Comparison of ENCODE assay signal across 9 cellular contexts in genomic region chr1:205042911-205043806, GRCh38. TPM values are rescaled to one million over a fixed set of nuclear protein-coding genes. Genes with fewer than 3 reads are reported as not detected.
DNase-seq lines count a peak whose midpoint lies in the region; FAIRE-seq and TF ChIP-seq lines count a peak whose summit lies in the region.
"Had no signal": no experiment of that assay in that cellular context is flagged by ENCODE, and none has a peak within 500 bp of the region (broad histone marks: within the 10 kb centered on the region; RNA-seq: fewer than 3 reads in every experiment).

Gene CNTN2 (plus strand): TSS chr1:205043212. CDS start chr1:205053186, 9,974 bp downstream.

- no peak within 1 kb of the TSS for H3K14ac ChIP-seq in H9 (ENCODE audit: insufficient read depth, low read length)

- no peaks in the 10 kb centered on the region for H3K79me1 ChIP-seq in H9 (ENCODE audit: insufficient read depth, low read depth, low read length, poor library complexity, severe bottlenecking)

- H4K91ac ChIP-seq in H9 (ENCODE audit: insufficient read length, low read depth, low read length): no peak within 1 kb of the TSS

- no peak for TF ChIP-seq CTCF in H9 (conservative IDR thresholded peaks at IDR 0.05)
- no peak for TF ChIP-seq CTCF in sigmoid colon (IDR thresholded peaks at IDR 0.05)
- no peak for TF ChIP-seq CTCF in uterus (IDR thresholded peaks at IDR 0.05)

- no peak within 1 kb of the TSS for H2BK12ac ChIP-seq in H9 (ENCODE audit: insufficient read length, low read depth, low read length)

- H3K4me1 ChIP-seq in H9 (ENCODE audit: insufficient read depth, low read length) (peaks cover 12% of the 10 kb centered on the region; the same call in 1 of the 2 replicates), sigmoid colon (peaks cover 0 to 11% (median 9%) of the 10 kb centered on the region in 4 donors), uterus (peaks cover 0 to 4% of the 10 kb centered on the region in 2 donors)

- no peak within 1 kb of the TSS for H2AK5ac ChIP-seq in H9 (ENCODE audit: insufficient read length, low read length)

- no peak within 1 kb of the TSS for H3K23ac ChIP-seq in H9 (ENCODE audit: insufficient read length, low read depth, low read length)

- H3K4me3 ChIP-seq in sigmoid colon (peak within 1 kb of the TSS in 3 of 4 donors; percentile 15 to 29 (median 18)), uterus (no peak within 1 kb of the TSS)

- peaks cover 4% of the 10 kb centered on the region for H4K20me1 ChIP-seq in H9 (ENCODE audit: control insufficient read depth, insufficient read depth, insufficient read length)

- H3K27ac ChIP-seq in H9 (ENCODE audit: insufficient read length, low read depth, low read length): no peak within 1 kb of the TSS
- H3K27ac ChIP-seq in sigmoid colon: no peak within 1 kb of the TSS
- no peak within 1 kb of the TSS for H3K27ac ChIP-seq in uterus

- H3K4me1 Mint-ChIP-seq in H9: peaks cover 35 to 38% of the 10 kb centered on the region in 2 experiments

- H3K9me3 ChIP-seq in H9 (ENCODE audit: control insufficient read depth, low read depth, low read length): no peaks in the 10 kb centered on the region
- no peaks in the 10 kb centered on the region for H3K9me3 ChIP-seq in sigmoid colon
- H3K9me3 ChIP-seq in uterus: no peaks in the 10 kb centered on the region

- peaks cover 83% of the 10 kb centered on the region for H3K27me3 Mint-ChIP-seq in H9 (ENCODE audit: low read depth)

- no peak within 1 kb of the TSS for H2BK120ac ChIP-seq in H9 (ENCODE audit: low read depth, low read length, poor library complexity, severe bottlenecking)

- H3K27ac Mint-ChIP-seq in H9: no peak within 1 kb of the TSS

- no peak for TF ChIP-seq EP300 in sigmoid colon (IDR thresholded peaks at IDR 0.05)

- no peaks in the 10 kb centered on the region for H3K23me2 ChIP-seq in H9 (ENCODE audit: insufficient read length, low read depth, low read length, poor library complexity, severe bottlenecking)

- no peaks in the 10 kb centered on the region for H3K79me2 ChIP-seq in H9 (ENCODE audit: insufficient read depth, low read length)

- no peak within 1 kb of the TSS for H2AFZ ChIP-seq in H9 (ENCODE audit: low read length)

- H2BK20ac ChIP-seq in H9 (ENCODE audit: low read depth, low read length, poor library complexity, severe bottlenecking): no peak within 1 kb of the TSS

- H3K36me3 ChIP-seq in sigmoid colon: no peaks in the 10 kb centered on the region
- no peaks in the 10 kb centered on the region for H3K36me3 ChIP-seq in uterus

- intact Hi-C loops in sigmoid colon (cut with DNase I): no loop called here
- intact Hi-C loops in uterus (cut with DNase I; ENCODE audit: low total_unique reads): no loop called here

- TF ChIP-seq POLR2A in sigmoid colon (IDR thresholded peaks at IDR 0.05) (no peak), H54 (IDR thresholded peaks at IDR 0.05; ENCODE audit: low read depth, low read length) (no peak), uterus (IDR thresholded peaks at IDR 0.05) (no peak)

- H4K8ac ChIP-seq in H9 (replicated peaks; ENCODE audit: insufficient read length, low read depth, low read length): no peak within 1 kb of the TSS

- no peak within 1 kb of the TSS for H3K56ac ChIP-seq in H9 (ENCODE audit: insufficient read length, low read depth, low read length)

- no peak within 1 kb of the TSS for H2BK5ac ChIP-seq in H9 (ENCODE audit: insufficient read length, low read length)

- peak within 1 kb of the TSS; percentile 8 to 71; a peak in 3 of 5 replicates for H3K4me3 Mint-ChIP-seq in H9

- peak; percentile 74 for DNase-seq in H9
- peak; percentile 59 for DNase-seq in NCI-H748 (lab: John Stamatoyannopoulos, UW; ENCODE audit: unreplicated experiment)
- peak; percentile 94 for DNase-seq in globus pallidus (ENCODE audit: low spot score)
- DNase-seq in sigmoid colon: no peak
- DNase-seq in H54 (ENCODE audit: insufficient read length, low spot score): no peak
- DNase-seq in germinal center (ENCODE audit: low spot score): no peak
- no peak for DNase-seq in uterus
- DNase-seq: left cardiac atrium, NCI-H187 treated with DMSO at 0.1 percent for 48 hours had no signal

- FAIRE-seq in H54 (lab: Jason Lieb, UNC): no peak

- H3K9ac ChIP-seq in H9 (ENCODE audit: extremely low read depth, insufficient read length, low read length): no peak within 1 kb of the TSS

- H3K4ac ChIP-seq in H9 (ENCODE audit: low read depth, low read length): no peak within 1 kb of the TSS

- no peaks in the 10 kb centered on the region for H3K36me3 Mint-ChIP-seq in H9 (ENCODE audit: insufficient read depth in 1 of 3, low read depth in 3 of 3)

- peak within 1 kb of the TSS; percentile 32 for H3K4me2 ChIP-seq in H9 (ENCODE audit: insufficient read depth, insufficient read length, low read length)

- H3T11ph ChIP-seq in H9 (ENCODE audit: low read length): no peak within 1 kb of the TSS

- H4K5ac ChIP-seq in H9 (ENCODE audit: insufficient read length, low read depth, low read length): no peak within 1 kb of the TSS

- H3K27me3 ChIP-seq in H9 (ENCODE audit: insufficient read depth, low read length): no peaks in the 10 kb centered on the region; the same call in 1 of the 2 replicates
- peaks cover 14 to 71% (median 32%) of the 10 kb centered on the region in 3 donors for H3K27me3 ChIP-seq in sigmoid colon
- H3K27me3 ChIP-seq in uterus: no peaks in the 10 kb centered on the region

- no peak within 1 kb of the TSS for H3K18ac ChIP-seq in H9 (ENCODE audit: insufficient read length, low read depth, low read length)

- no CpG with 5 or more reads among the region's 53 CpGs for WGBS in H9 (ENCODE audit: extremely low coverage, insufficient read length, low lambda C conversion rate)
- 11 to 15% methylated on average over 53 of the region's 53 CpGs for WGBS in sigmoid colon, 2 donors

- H2BK15ac ChIP-seq in H9 (ENCODE audit: low read depth, low read length): 0 out of 2 replicates have a peak within 1 kb of the TSS, but pooled peaks have one; percentile 10

- no peaks in the 10 kb centered on the region; a peak in 1 of 5 replicates for H3K9me3 Mint-ChIP-seq in H9

RNA-seq across cellular contexts. Expression of gene CNTN2, which starts in this region (rescaled TPM):
- total RNA-seq in H9 (2021) (0.42 and 0.88 TPM in 2 replicates), sigmoid colon (1 to 10 TPM; 1.8 to 4.4 (median 3.4) TPM), uterus (1 to 10 TPM in 1 of 4 donors, not detected in 3; 3.0 TPM)
- 1 to 10 TPM in 1 of 3 donors, under 1 TPM in 1, not detected in 1; 0.46 to 1.5 TPM for polyA plus RNA-seq in sigmoid colon

Comparison
In these comparisons a context has a peak if more than half of its experiments do, and no peak if none do; other contexts are left out.
1. Peak in DNase-seq and H3K4me2 ChIP-seq in H9; RNA of the gene not detected or under 1 TPM.
2. DNase-seq: peak in NCI-H748 (single experiment) and globus pallidus (single experiment); none in sigmoid colon (single experiment), H54 (single experiment), germinal center (single experiment) and uterus (0 of 2).
3. H3K4me3 ChIP-seq: peak in sigmoid colon (3 of 4); none in uterus (0 of 2).